8 cellular contexts compared by ENCODE assay signal in genomic region chr13:23375007-23375971, GRCh38. TPM values are rescaled to one million over a fixed set of nuclear protein-coding genes. Genes with fewer than 3 reads are reported as not detected.
DNase-seq lines count a peak whose midpoint lies in the region; ATAC-seq and TF ChIP-seq lines count a peak whose summit lies in the region.

No MANE protein-coding gene starts in this region.

- H3K4me3 ChIP-seq in HAP-1 (peak overlapping the region; percentile 54), MG63 (peak overlapping the region; percentile 67), gastroesophageal sphincter (peak overlapping the region; percentile 61 to 91)

- in situ Hi-C loops in HAP-1 (cut with MboI; ENCODE audit: low sequenced_read_pairs): no loop called here

- peak in 3 of 4 experiments; percentile 34 to 54 (median 38) for TF ChIP-seq CTCF in gastroesophageal sphincter (IDR thresholded peaks at IDR 0.05)

- TF ChIP-seq EP300 in gastroesophageal sphincter (IDR thresholded peaks at IDR 0.05): no peak

- peak; percentile 80 to 83 for TF ChIP-seq POLR2A in gastroesophageal sphincter (IDR thresholded peaks at IDR 0.05)

- H3K27me3 ChIP-seq in HAP-1 (ENCODE audit: low read depth) (no peaks in the 10 kb centered on the region), MG63 (no peaks in the 10 kb centered on the region), gastroesophageal sphincter (no peaks in the 10 kb centered on the region)

- H3K9me3 ChIP-seq in HAP-1 (no peaks in the 10 kb centered on the region), MG63 (peaks cover 8% of the 10 kb centered on the region; the same call in 1 of the 2 replicates), gastroesophageal sphincter (no peaks in the 10 kb centered on the region)

- DNase-seq in GF-D8 (lab: John Stamatoyannopoulos, UW) (peak; percentile 97), HAP-1 (ENCODE audit: low spot score in 2 of 2) (peak; percentile 81 to 97), MG63 (peak; percentile 93), SIG-M5 treated with dmso at 0.1 percent for 504 hours (lab: John Stamatoyannopoulos, UW; ENCODE audit: unreplicated experiment) (peak; percentile 97), non-pigmented ciliary epithelial cell (ENCODE audit: low read depth) (peak; percentile 64), superior temporal gyrus (ENCODE audit: extremely low spot score) (peak; percentile 90)
- DNase-seq in activated naive CD4-positive, alpha-beta T cell treated with Interleukin-2 at 50 U/mL for 16 hours: peak; percentile 96

- 0% methylated on average over 2 of the region's 116 CpGs; no CpG with 5 or more reads in 1 of the 2 donors for WGBS in gastroesophageal sphincter (ENCODE audit: low coverage in 1 of 2), 2 donors

- ATAC-seq in gastroesophageal sphincter: peak; percentile 96

- H3K36me3 ChIP-seq in HAP-1 (replicated peaks): peaks cover 28% of the 10 kb centered on the region
- H3K36me3 ChIP-seq in MG63: peaks cover 38% of the 10 kb centered on the region
- H3K36me3 ChIP-seq in gastroesophageal sphincter: peaks cover 0 to 12% of the 10 kb centered on the region in 2 donors

- peak overlapping the region; percentile 88 to 96 (median 92) for H3K27ac ChIP-seq in gastroesophageal sphincter

- H3K4me1 ChIP-seq in HAP-1: peaks cover 34% of the 10 kb centered on the region
- H3K4me1 ChIP-seq in gastroesophageal sphincter: peaks cover 0 to 77% (median 10%) of the 10 kb centered on the region in 3 donors

RNA-seq across cellular contexts. Expression of gene SACS, which starts 58.2 kb away (rescaled TPM):
- total RNA-seq in MG63 (2014; rRNA removed; shearing (Covaris generic); ENCODE audit: low replicate concordance): 32.1 and 51.2 TPM in 2 replicates
- total RNA-seq in gastroesophageal sphincter: 10 to 100 TPM; 60.8 to 77.5 (median 65.4) TPM

Comparison
In these comparisons a context has a peak if more than half of its experiments do, and no peak if none do; other contexts are left out.
1. Peak in every context shown above with its lines: DNase-seq, ATAC-seq, H3K4me3 ChIP-seq and H3K27ac ChIP-seq.